In genomic region chr9:29773676-29774075, GRCh38 we compare ENCODE assay signal across 23 cellular contexts.
DNase-seq lines count a peak whose midpoint lies in the region; ATAC-seq and TF ChIP-seq lines count a peak whose summit lies in the region.
"Had no signal": no experiment of that assay in that cellular context is flagged by ENCODE, and none has a peak within 500 bp of the region (broad histone marks: within the 10 kb centered on the region; RNA-seq: fewer than 3 reads in every experiment).

No MANE protein-coding gene starts in this region.

- H3K9me3 ChIP-seq in Karpas-422 (ENCODE audit: low read length) (0 out of 2 replicates have a peak, but pooled peaks cover 6% of the 10 kb centered on the region), SK-N-SH (no peaks in the 10 kb centered on the region), smooth muscle cell (replicated peaks; ENCODE audit: low read depth) (no peaks in the 10 kb centered on the region)
- H3K9me3 ChIP-seq: body of pancreas, gastroesophageal sphincter, lower lobe of right lung had no signal

- H3K4me3 Mint-ChIP-seq in natural killer cell treated with Interleukin-12 subunit alpha and Interleukin-12 subunit beta and Interleukin-15 and Interleukin-18, amount 100 ng/mL, for 72 hours, result no peak overlapping the region
- H3K4me3 Mint-ChIP-seq in natural killer cell, result no peak overlapping the region
- H3K4me3 Mint-ChIP-seq: activated CD8-positive, alpha-beta T cell treated with anti-CD3 and anti-CD28 coated beads for 36 hours; activated naive CD4-positive, alpha-beta T cell treated with anti-CD3 and anti-CD28 coated beads, Interleukin-2, amount 50 U/mL, for 24 hours; naive thymus-derived CD4-positive, alpha-beta T cell; T-cell had no signal

- CTCF ChIA-PET in SK-N-SH (lab: Yijun Ruan, JAX), result no interaction called here

- peak overlapping the region; percentile 69 for H3K4me2 ChIP-seq in Karpas-422 (ENCODE audit: low read depth, low read length, poor library complexity, severe bottlenecking)
- peak overlapping the region; percentile 32; the same call in 1 of the 2 replicates for H3K4me2 ChIP-seq in SK-N-SH
- peak overlapping the region; percentile 49 for H3K4me2 ChIP-seq in smooth muscle cell

- H3K27ac Mint-ChIP-seq in natural killer cell treated with Interleukin-12 subunit alpha and Interleukin-12 subunit beta and Interleukin-15 and Interleukin-18, amount 100 ng/mL, for 72 hours, result peak overlapping the region; percentile 33 to 87
- H3K27ac Mint-ChIP-seq in natural killer cell, result no peak overlapping the region
- H3K27ac Mint-ChIP-seq: activated CD8-positive, alpha-beta T cell treated with anti-CD3 and anti-CD28 coated beads for 36 hours; activated naive CD4-positive, alpha-beta T cell treated with anti-CD3 and anti-CD28 coated beads, Interleukin-2, amount 50 U/mL, for 24 hours; naive thymus-derived CD4-positive, alpha-beta T cell; T-cell had no signal

- H3K9ac ChIP-seq in Karpas-422 (ENCODE audit: low read length) (peak overlapping the region; percentile 45), SK-N-SH (no peak overlapping the region), smooth muscle cell (ENCODE audit: low read depth) (no peak overlapping the region)
- H3K9ac ChIP-seq: GM23248 had no signal

- H3K4me1 ChIP-seq in Karpas-422 (ENCODE audit: low read length) (peaks cover 9% of the 10 kb centered on the region), SK-N-SH (ENCODE audit: control insufficient read depth in 1 of 2, insufficient read depth in 2 of 2, low read depth in 1 of 2, low read length in 1 of 2) (no peaks in the 10 kb centered on the region), smooth muscle cell (ENCODE audit: low read depth) (no peaks in the 10 kb centered on the region)
- H3K4me1 ChIP-seq: body of pancreas, gastroesophageal sphincter, lower lobe of right lung had no signal

- H3F3A ChIP-seq in SK-N-SH (replicated peaks; ENCODE audit: insufficient read depth) (no peaks in the 10 kb centered on the region), smooth muscle cell (ENCODE audit: low read depth) (no peaks in the 10 kb centered on the region)

- H3K36me3 ChIP-seq in Karpas-422 (ENCODE audit: insufficient read depth, low read length), result no peaks in the 10 kb centered on the region
- H3K36me3 ChIP-seq in SK-N-SH (replicated peaks in 1 of 2; ENCODE audit: control insufficient read depth in 1 of 2, insufficient read depth in 2 of 2, low read length in 1 of 2), result no peaks in the 10 kb centered on the region
- H3K36me3 ChIP-seq in smooth muscle cell (ENCODE audit: low read depth), result no peaks in the 10 kb centered on the region
- H3K36me3 ChIP-seq: gastroesophageal sphincter, lower lobe of right lung had no signal

- H3K27ac ChIP-seq in Karpas-422 (ENCODE audit: low read length) (no peak overlapping the region), SK-N-SH (ENCODE audit: low read depth in 2 of 2, low read length in 1 of 2) (no peak overlapping the region), smooth muscle cell (ENCODE audit: low read depth) (no peak overlapping the region)
- H3K27ac ChIP-seq: body of pancreas, gastroesophageal sphincter, GM23248, lower lobe of right lung had no signal

- H3K36me3 Mint-ChIP-seq in natural killer cell treated with Interleukin-12 subunit alpha and Interleukin-12 subunit beta and Interleukin-15 and Interleukin-18, amount 100 ng/mL, for 72 hours, result no peaks in the 10 kb centered on the region
- peaks cover 5% of the 10 kb centered on the region for H3K36me3 Mint-ChIP-seq in natural killer cell
- H3K36me3 Mint-ChIP-seq: activated naive CD4-positive, alpha-beta T cell treated with anti-CD3 and anti-CD28 coated beads, Interleukin-2, amount 50 U/mL, for 24 hours; naive thymus-derived CD4-positive, alpha-beta T cell; T-cell had no signal

- H3K27me3 ChIP-seq in Karpas-422 (ENCODE audit: low read length) (no peaks in the 10 kb centered on the region), SK-N-SH (ENCODE audit: insufficient read depth) (no peaks in the 10 kb centered on the region), smooth muscle cell (ENCODE audit: low read depth) (no peaks in the 10 kb centered on the region)
- H3K27me3 ChIP-seq: body of pancreas, gastroesophageal sphincter had no signal

- peaks cover 16% of the 10 kb centered on the region for H3K9me3 Mint-ChIP-seq in natural killer cell treated with Interleukin-12 subunit alpha and Interleukin-12 subunit beta and Interleukin-15 and Interleukin-18, amount 100 ng/mL, for 72 hours
- H3K9me3 Mint-ChIP-seq in natural killer cell, result peaks cover 3 to 6% of the 10 kb centered on the region in 2 donors
- H3K9me3 Mint-ChIP-seq: activated CD8-positive, alpha-beta T cell treated with anti-CD3 and anti-CD28 coated beads for 36 hours had no signal

- no peaks in the 10 kb centered on the region for H3K79me2 ChIP-seq in Karpas-422 (ENCODE audit: low read length)
- H3K79me2 ChIP-seq in SK-N-SH (ENCODE audit: insufficient read depth), result no peaks in the 10 kb centered on the region
- H3K79me2 ChIP-seq in smooth muscle cell (ENCODE audit: low read depth), result no peaks in the 10 kb centered on the region

- no peak for TF ChIP-seq RAD21 in SK-N-SH (IDR thresholded peaks at IDR 0.05; ENCODE audit: low read length)

- H3K4me1 Mint-ChIP-seq in natural killer cell treated with Interleukin-12 subunit alpha and Interleukin-12 subunit beta and Interleukin-15 and Interleukin-18, amount 100 ng/mL, for 72 hours (ENCODE audit: low read depth in 2 of 2), result no peaks in the 10 kb centered on the region
- H3K4me1 Mint-ChIP-seq in natural killer cell, result no peaks in the 10 kb centered on the region
- H3K4me1 Mint-ChIP-seq: activated naive CD4-positive, alpha-beta T cell treated with anti-CD3 and anti-CD28 coated beads, Interleukin-2, amount 50 U/mL, for 24 hours; naive thymus-derived CD4-positive, alpha-beta T cell; T-cell had no signal

- no peaks in the 10 kb centered on the region; the same call in 1 of the 2 replicates for H3K9me2 ChIP-seq in Karpas-422 (replicated peaks; ENCODE audit: insufficient read depth, low read length)
- no peaks in the 10 kb centered on the region for H3K9me2 ChIP-seq in SK-N-SH

- H4K20me1 ChIP-seq in Karpas-422 (ENCODE audit: insufficient read depth, low read depth, low read length) (no peaks in the 10 kb centered on the region), SK-N-SH (ENCODE audit: insufficient read depth) (no peaks in the 10 kb centered on the region), smooth muscle cell (ENCODE audit: low read depth) (no peaks in the 10 kb centered on the region)

- TF ChIP-seq CTCF in natural killer cell (IDR thresholded peaks at IDR 0.05) (no peak), SK-N-SH (IDR thresholded peaks at IDR 0.05) (no peak), smooth muscle cell (IDR thresholded peaks at IDR 0.05; ENCODE audit: borderline replicate concordance, insufficient read depth, poor library complexity, severe bottlenecking) (no peak)

- peak overlapping the region; percentile 51; the same call in 1 of the 2 replicates for H2AFZ ChIP-seq in Karpas-422 (ENCODE audit: low read length)
- H2AFZ ChIP-seq in SK-N-SH (ENCODE audit: low read depth), result peak overlapping the region; percentile 62
- no peak overlapping the region for H2AFZ ChIP-seq in smooth muscle cell (ENCODE audit: low read depth)
- H2AFZ ChIP-seq: GM23248 had no signal

- peak overlapping the region; percentile 61; the same call in 1 of the 2 replicates for H3K4me3 ChIP-seq in Karpas-422 (ENCODE audit: low read length)
- no peak overlapping the region for H3K4me3 ChIP-seq in SK-N-SH (ENCODE audit: low read depth in 2 of 2, low read length in 1 of 2)
- no peak overlapping the region for H3K4me3 ChIP-seq in smooth muscle cell
- H3K4me3 ChIP-seq: body of pancreas, gastroesophageal sphincter, GM23248, lower lobe of right lung had no signal

- no peaks in the 10 kb centered on the region for H3K27me3 Mint-ChIP-seq in natural killer cell treated with Interleukin-12 subunit alpha and Interleukin-12 subunit beta and Interleukin-15 and Interleukin-18, amount 100 ng/mL, for 72 hours
- no peaks in the 10 kb centered on the region for H3K27me3 Mint-ChIP-seq in natural killer cell (ENCODE audit: low read depth in 2 of 2)
- H3K27me3 Mint-ChIP-seq: activated CD8-positive, alpha-beta T cell treated with anti-CD3 and anti-CD28 coated beads for 36 hours; activated naive CD4-positive, alpha-beta T cell treated with anti-CD3 and anti-CD28 coated beads, Interleukin-2, amount 50 U/mL, for 24 hours; naive thymus-derived CD4-positive, alpha-beta T cell; T-cell had no signal

- intact Hi-C loops in natural killer cell (cut with micrococcal nuclease), result no loop called here

- DNase-seq in natural killer cell treated with Interleukin-12 subunit alpha and Interleukin-12 subunit beta and Interleukin-15 and Interleukin-18, amount 100 ng/mL, for 72 hours (ENCODE audit: low spot score), result no peak
- no peak for DNase-seq in natural killer cell
- DNase-seq in Karpas-422, result peak; percentile 55
- DNase-seq in SK-N-SH, result no peak
- no peak for DNase-seq in smooth muscle cell (lab: John Stamatoyannopoulos, UW; ENCODE audit: unreplicated experiment)
- no peak for DNase-seq in putamen (ENCODE audit: low spot score)
- no peak for DNase-seq in central memory CD4-positive, alpha-beta T cell
- DNase-seq: ACHN; activated CD8-positive, alpha-beta T cell treated with anti-CD3 and anti-CD28 coated beads for 36 hours; activated T-cell treated with anti-CD3 and anti-CD28 coated beads, Interleukin-2, amount 50 U/mL, for 48 hours; body of pancreas; cortex of kidney; DMS79 treated with DMSO at 0.1 percent for 48 hours; GM23248; lower lobe of right lung; naive thymus-derived CD4-positive, alpha-beta T cell; NCI-H187 treated with DMSO at 0.1 percent for 48 hours; NCI-H446 treated with DMSO at 0.1 percent for 48 hours; RPMI8226; T-cell had no signal

- ATAC-seq in natural killer cell treated with Interleukin-12 subunit alpha and Interleukin-12 subunit beta and Interleukin-15 and Interleukin-18, amount 100 ng/mL, for 72 hours, result peak; percentile 46 to 85
- no peak for ATAC-seq in natural killer cell
- no peak for ATAC-seq in GM18502 (IDR thresholded peaks at IDR 0.05; ENCODE audit: poor library complexity, unreplicated experiment)
- ATAC-seq: activated CD8-positive, alpha-beta T cell treated with anti-CD3 and anti-CD28 coated beads for 36 hours; body of pancreas; gastroesophageal sphincter; lower lobe of right lung; naive thymus-derived CD4-positive, alpha-beta T cell; T-cell had no signal

- TF ChIP-seq EP300 in SK-N-SH (IDR thresholded peaks at IDR 0.05; ENCODE audit: borderline replicate concordance in 1 of 2, low read depth in 1 of 2, low read length in 1 of 2), result no peak

- POLR2A ChIA-PET in SK-N-SH (lab: Yijun Ruan, JAX), result no interaction called here

TF ChIP-seq in SK-N-SH, 30 proteins besides CTCF, POLR2A, EP300 and RAD21:
- no peak for TF ChIP-seq FOXJ3 (CRISPR knock-in tag; IDR thresholded peaks at IDR 0.05)
- no peak for TF ChIP-seq RCOR1 (IDR thresholded peaks at IDR 0.05; ENCODE audit: low read length)

Comparison
In these comparisons a context has a peak if more than half of its experiments do, and no peak if none do; other contexts are left out.
1. ATAC-seq: peak in natural killer cell treated with Interleukin-12 subunit alpha and Interleukin-12 subunit beta and Interleukin-15 and Interleukin-18, amount 100 ng/mL, for 72 hours (2 of 2); none in natural killer cell (0 of 3) and GM18502 (single experiment).
2. H3K27ac Mint-ChIP-seq: peak in natural killer cell treated with Interleukin-12 subunit alpha and Interleukin-12 subunit beta and Interleukin-15 and Interleukin-18, amount 100 ng/mL, for 72 hours (2 of 2); none in natural killer cell (0 of 2).
3. Peak in every context shown above with its lines, with median percentiles within 50 percentile points of each other: H3K4me2 ChIP-seq.